ENCODE assay signal across 17 cellular contexts in genomic region chr3:145898487-145898886, GRCh38.
DNase-seq lines count a peak whose midpoint lies in the region; ATAC-seq and TF ChIP-seq lines count a peak whose summit lies in the region.
"Had no signal": no experiment of that assay in that cellular context is flagged by ENCODE, and none has a peak within 500 bp of the region (broad histone marks: within the 10 kb centered on the region; RNA-seq: fewer than 3 reads in every experiment).

No MANE protein-coding gene starts in this region.

- H3K27ac Mint-ChIP-seq in endodermal cell, result no peak overlapping the region
- H3K27ac Mint-ChIP-seq: T-helper 2 cell treated with Interferon-gamma antibody and Interleukin-4, amounts not matched to agents 5 μg/mL and 100 μg/mL, for 36 hours had no signal

- H3K4me1 ChIP-seq in endodermal cell (ENCODE audit: control insufficient read depth, insufficient read depth, low read length) (peaks cover 3% of the 10 kb centered on the region), PC-3 (ENCODE audit: insufficient read depth, low read length) (no peaks in the 10 kb centered on the region)

- peaks cover 12% of the 10 kb centered on the region for H3K27me3 Mint-ChIP-seq in endodermal cell (ENCODE audit: insufficient read depth)

- intact Hi-C loops in PC-3 (cut with micrococcal nuclease), result no loop called here

- H3K4me1 Mint-ChIP-seq in endodermal cell, result peaks cover 29% of the 10 kb centered on the region

- no peaks in the 10 kb centered on the region for H3K9me3 ChIP-seq in endodermal cell (ENCODE audit: control insufficient read depth, low read length)
- no peaks in the 10 kb centered on the region for H3K9me3 ChIP-seq in PC-3 (ENCODE audit: low read length)
- H3K9me3 ChIP-seq: BLaER1, esophagus muscularis mucosa, pancreas, transverse colon had no signal

- DNase-seq in EL (peak; percentile 13), NCI-H69 (lab: John Stamatoyannopoulos, UW) (peak; percentile 13), foreskin melanocyte (peak; percentile 40), NCI-H1092 (lab: John Stamatoyannopoulos, UW) (no peak), endodermal cell (no peak), PC-3 (no peak)
- DNase-seq in stimulated activated CD4-positive, alpha-beta T cell treated with anti-CD3 and anti-CD28 coated beads, Interleukin-1b, Interleukin-23, amount 100 ng/mL, for 48 hours, result no peak
- DNase-seq: anterior cingulate cortex, left colon, NCI-H1105 treated with DMSO at 0.1 percent for 48 hours, pancreas, transverse colon had no signal

- no peaks in the 10 kb centered on the region for H3K36me3 Mint-ChIP-seq in endodermal cell (ENCODE audit: low read depth)

- H3F3A ChIP-seq in PC-3 (ENCODE audit: low read length, unreplicated experiment), result no peaks in the 10 kb centered on the region

- ATAC-seq in GM19463 (IDR thresholded peaks at IDR 0.05; ENCODE audit: unreplicated experiment), result peak; percentile 34
- ATAC-seq in PC-3, result no peak
- ATAC-seq: left colon, pancreas had no signal

- H3K27ac ChIP-seq in endodermal cell (ENCODE audit: low read depth, low read length), result no peak overlapping the region
- no peak overlapping the region for H3K27ac ChIP-seq in PC-3 (ENCODE audit: low read length)
- H3K27ac ChIP-seq: BLaER1, esophagus muscularis mucosa, HL-60, pancreas, transverse colon had no signal

- no peaks in the 10 kb centered on the region for H3K79me2 ChIP-seq in PC-3 (ENCODE audit: low read length)

- CTCF ChIA-PET in PC-3 (lab: Charles Lee), result no interaction called here

- no peak overlapping the region for H3K4me2 ChIP-seq in PC-3 (ENCODE audit: low read length)
- H3K4me2 ChIP-seq: BLaER1 had no signal

- H3K36me3 ChIP-seq in endodermal cell (ENCODE audit: control insufficient read depth, insufficient read depth, low read length), result no peaks in the 10 kb centered on the region
- H3K36me3 ChIP-seq in PC-3 (ENCODE audit: low read depth, low read length), result no peaks in the 10 kb centered on the region
- H3K36me3 ChIP-seq: BLaER1, esophagus muscularis mucosa, pancreas, transverse colon had no signal

- peaks cover 11% of the 10 kb centered on the region for H3K27me3 ChIP-seq in endodermal cell (ENCODE audit: control insufficient read depth, insufficient read depth, low read length, poor library complexity, severe bottlenecking)
- no peaks in the 10 kb centered on the region for H3K27me3 ChIP-seq in PC-3 (ENCODE audit: low read length)
- H3K27me3 ChIP-seq: BLaER1, esophagus muscularis mucosa, pancreas, transverse colon had no signal

- H3K9me3 Mint-ChIP-seq in endodermal cell, result no peaks in the 10 kb centered on the region

- H3K9me2 ChIP-seq in PC-3 (replicated peaks; ENCODE audit: low read length), result no peaks in the 10 kb centered on the region

- no peaks in the 10 kb centered on the region for H4K20me1 ChIP-seq in PC-3 (ENCODE audit: low read length)
- H4K20me1 ChIP-seq: BLaER1 had no signal

- no TSS peak for BruUV-seq in PC-3 (replicated peaks; lab: Mats Ljungman, UMichigan)

- H3K9ac ChIP-seq in endodermal cell (ENCODE audit: extremely low read depth, low read length, poor library complexity, severe bottlenecking), result no peak overlapping the region
- H3K9ac ChIP-seq in PC-3 (ENCODE audit: low read length), result no peak overlapping the region
- H3K9ac ChIP-seq: BLaER1 had no signal

- WGBS in endodermal cell (ENCODE audit: insufficient coverage in 1 of 2, insufficient read length in 1 of 2), 2 experiments, result 68 to 100% methylated on average over 1 to 3 of the region's 3 CpGs

- H3K4me3 ChIP-seq in endodermal cell (ENCODE audit: low read length), result no peak overlapping the region
- no peak overlapping the region for H3K4me3 ChIP-seq in PC-3 (ENCODE audit: low read length)
- H3K4me3 ChIP-seq: BLaER1, pancreas, transverse colon had no signal

- H2AFZ ChIP-seq in PC-3 (ENCODE audit: low read length), result no peak overlapping the region

- POLR2A ChIA-PET in PC-3 (lab: Charles Lee; ENCODE audit: unreplicated experiment), result no interaction called here

- H3K4me3 Mint-ChIP-seq in endodermal cell, result no peak overlapping the region
- H3K4me3 Mint-ChIP-seq: T-helper 2 cell treated with Interferon-gamma antibody and Interleukin-4, amounts not matched to agents 5 μg/mL and 100 μg/mL, for 36 hours had no signal

- TF ChIP-seq CTCF in endodermal cell (conservative IDR thresholded peaks at IDR 0.05) (no peak), PC-3 (conservative IDR thresholded peaks at IDR 0.05; ENCODE audit: low read depth, low read length) (no peak)

Comparison
In these comparisons a context has a peak if more than half of its experiments do, and no peak if none do; other contexts are left out.
1. DNase-seq: peak in EL (single experiment), NCI-H69 (single experiment) and foreskin melanocyte (single experiment); none in NCI-H1092 (single experiment), stimulated activated CD4-positive, alpha-beta T cell treated with anti-CD3 and anti-CD28 coated beads, Interleukin-1b, Interleukin-23, amount 100 ng/mL, for 48 hours (single experiment), endodermal cell (single experiment) and PC-3 (single experiment).